Comparison of ENCODE assay signal across 3 cellular contexts in the genomic region with DNA sequence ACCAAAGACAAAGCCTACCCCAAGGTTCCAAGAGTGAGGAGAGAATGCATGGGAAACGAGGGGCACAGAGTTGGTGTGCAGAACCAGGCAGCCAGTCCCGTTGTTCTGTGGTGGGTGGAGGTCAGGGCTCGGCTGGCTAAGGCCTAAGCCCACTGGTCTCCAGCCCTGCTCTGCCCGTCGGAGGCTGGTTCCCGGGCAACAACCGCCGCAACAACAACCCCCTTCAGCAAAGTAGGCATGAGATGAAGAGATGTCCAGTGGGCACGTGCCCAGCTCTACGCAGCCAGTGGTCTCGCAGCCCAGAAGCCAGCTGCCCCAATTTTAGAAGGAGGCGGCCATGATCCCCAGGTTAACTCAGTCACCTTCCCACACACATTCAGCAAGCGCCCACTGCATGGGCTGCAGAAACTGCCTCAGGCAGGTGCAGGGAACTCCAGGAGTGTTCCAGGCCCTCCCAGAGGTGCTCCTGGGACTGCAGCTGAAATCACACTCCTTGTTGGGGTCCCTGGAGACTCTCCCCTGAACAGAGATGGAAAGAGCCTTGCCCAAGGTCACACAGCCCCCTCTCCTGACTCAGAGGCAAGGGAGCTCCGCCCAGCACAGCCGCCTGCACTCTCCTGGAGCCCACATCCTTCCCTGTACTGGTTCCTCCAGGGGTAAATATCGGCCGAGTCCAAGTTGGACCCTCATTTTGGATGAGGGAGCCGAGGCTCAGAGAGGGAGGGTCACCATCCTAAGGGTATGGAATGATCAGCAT.
TF ChIP-seq lines count a peak whose summit lies in the region.

No MANE protein-coding gene starts in this region.

TF ChIP-seq in HEK293, 187 proteins besides CTCF, POLR2A, EP300 and RAD21:
- TF ChIP-seq ZNF623 (tag by site-specific recombination; IDR thresholded peaks at IDR 0.05): no peak
- no peak for TF ChIP-seq ZNF514 (tag by site-specific recombination; IDR thresholded peaks at IDR 0.05)
- TF ChIP-seq EGR2 (tag by site-specific recombination; IDR thresholded peaks at IDR 0.05; ENCODE audit: low read depth): 0 out of 2 replicates have a peak, but pooled peaks have one; percentile 14
- TF ChIP-seq YY2 (tag by site-specific recombination; IDR thresholded peaks at IDR 0.05): no peak
- TF ChIP-seq ZNF174 (tag by site-specific recombination; IDR thresholded peaks at IDR 0.05): no peak
- no peak for TF ChIP-seq ZNF701 (tag by site-specific recombination; IDR thresholded peaks at IDR 0.05)
- TF ChIP-seq ZNF274 (IDR thresholded peaks at IDR 0.05; ENCODE audit: low read length): no peak
- TF ChIP-seq ZNF274 (tag by site-specific recombination; IDR thresholded peaks at IDR 0.05; ENCODE audit: borderline replicate concordance): no peak

TF ChIP-seq in K562, 482 proteins besides CTCF, POLR2A, EP300 and RAD21:
- TF ChIP-seq PRPF4 (IDR thresholded peaks at IDR 0.05; ENCODE audit: insufficient read depth, low read depth, low read length, poor library complexity, severe bottlenecking) (no peak), ZFP36 (IDR thresholded peaks at IDR 0.05; ENCODE audit: low read depth, low read length, partially characterized antibody) (peak; percentile 64), ZNF583 (CRISPR knock-in tag; IDR thresholded peaks at IDR 0.05) (no peak)

TF ChIP-seq in HepG2, 621 proteins besides CTCF, POLR2A, EP300 and RAD21:
- TF ChIP-seq ZNF256 (CRISPR knock-in tag; conservative IDR thresholded peaks at IDR 0.05) (no peak), PAWR (CRISPR knock-in tag; IDR thresholded peaks at IDR 0.05; ENCODE audit: borderline replicate concordance) (no peak), AGO2 (optimal IDR thresholded peaks at IDR 0.05; ENCODE audit: low read depth, low read length) (peak; percentile 73), ZNF839 (CRISPR knock-in tag; IDR thresholded peaks at IDR 0.05; ENCODE audit: borderline replicate concordance) (no peak), SATB2 (CRISPR knock-in tag; IDR thresholded peaks at IDR 0.05) (no peak), AKAP8 (CRISPR knock-in tag; IDR thresholded peaks at IDR 0.05) (0 out of 2 replicates have a peak, but pooled peaks have one; percentile 44), HNF4A (CRISPR knock-in tag; IDR thresholded peaks at IDR 0.05) (no peak), ZNF768 (CRISPR knock-in tag; IDR thresholded peaks at IDR 0.05) (peak; percentile 93), RORA (CRISPR knock-in tag; IDR thresholded peaks at IDR 0.05) (no peak), ZNF816 (CRISPR knock-in tag; IDR thresholded peaks at IDR 0.05; ENCODE audit: borderline replicate concordance) (no peak), ELF1 (CRISPR knock-in tag; IDR thresholded peaks at IDR 0.05) (no peak), GZF1 (CRISPR knock-in tag; IDR thresholded peaks at IDR 0.05) (no peak), AGO1 (IDR thresholded peaks at IDR 0.05; ENCODE audit: low read depth, low read length, poor library complexity, severe bottlenecking) (peak; percentile 73)
- TF ChIP-seq, protein P1, sequence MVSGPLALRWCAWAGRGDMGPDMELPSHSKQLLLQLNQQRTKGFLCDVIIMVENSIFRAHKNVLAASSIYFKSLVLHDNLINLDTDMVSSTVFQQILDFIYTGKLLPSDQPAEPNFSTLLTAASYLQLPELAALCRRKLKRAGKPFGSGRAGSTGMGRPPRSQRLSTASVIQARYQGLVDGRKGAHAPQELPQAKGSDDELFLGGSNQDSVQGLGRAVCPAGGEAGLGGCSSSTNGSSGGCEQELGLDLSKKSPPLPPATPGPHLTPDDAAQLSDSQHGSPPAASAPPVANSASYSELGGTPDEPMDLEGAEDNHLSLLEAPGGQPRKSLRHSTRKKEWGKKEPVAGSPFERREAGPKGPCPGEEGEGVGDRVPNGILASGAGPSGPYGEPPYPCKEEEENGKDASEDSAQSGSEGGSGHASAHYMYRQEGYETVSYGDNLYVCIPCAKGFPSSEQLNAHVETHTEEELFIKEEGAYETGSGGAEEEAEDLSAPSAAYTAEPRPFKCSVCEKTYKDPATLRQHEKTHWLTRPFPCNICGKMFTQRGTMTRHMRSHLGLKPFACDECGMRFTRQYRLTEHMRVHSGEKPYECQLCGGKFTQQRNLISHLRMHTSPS (CRISPR knock-in tag; IDR thresholded peaks at IDR 0.05; ENCODE audit: low read depth): no peak
- TF ChIP-seq, protein P2, sequence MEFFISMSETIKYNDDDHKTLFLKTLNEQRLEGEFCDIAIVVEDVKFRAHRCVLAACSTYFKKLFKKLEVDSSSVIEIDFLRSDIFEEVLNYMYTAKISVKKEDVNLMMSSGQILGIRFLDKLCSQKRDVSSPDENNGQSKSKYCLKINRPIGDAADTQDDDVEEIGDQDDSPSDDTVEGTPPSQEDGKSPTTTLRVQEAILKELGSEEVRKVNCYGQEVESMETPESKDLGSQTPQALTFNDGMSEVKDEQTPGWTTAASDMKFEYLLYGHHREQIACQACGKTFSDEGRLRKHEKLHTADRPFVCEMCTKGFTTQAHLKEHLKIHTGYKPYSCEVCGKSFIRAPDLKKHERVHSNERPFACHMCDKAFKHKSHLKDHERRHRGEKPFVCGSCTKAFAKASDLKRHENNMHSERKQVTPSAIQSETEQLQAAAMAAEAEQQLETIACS (CRISPR knock-in tag; IDR thresholded peaks at IDR 0.05): no peak
- TF ChIP-seq, protein P3, sequence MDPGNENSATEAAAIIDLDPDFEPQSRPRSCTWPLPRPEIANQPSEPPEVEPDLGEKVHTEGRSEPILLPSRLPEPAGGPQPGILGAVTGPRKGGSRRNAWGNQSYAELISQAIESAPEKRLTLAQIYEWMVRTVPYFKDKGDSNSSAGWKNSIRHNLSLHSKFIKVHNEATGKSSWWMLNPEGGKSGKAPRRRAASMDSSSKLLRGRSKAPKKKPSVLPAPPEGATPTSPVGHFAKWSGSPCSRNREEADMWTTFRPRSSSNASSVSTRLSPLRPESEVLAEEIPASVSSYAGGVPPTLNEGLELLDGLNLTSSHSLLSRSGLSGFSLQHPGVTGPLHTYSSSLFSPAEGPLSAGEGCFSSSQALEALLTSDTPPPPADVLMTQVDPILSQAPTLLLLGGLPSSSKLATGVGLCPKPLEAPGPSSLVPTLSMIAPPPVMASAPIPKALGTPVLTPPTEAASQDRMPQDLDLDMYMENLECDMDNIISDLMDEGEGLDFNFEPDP (CRISPR knock-in tag; conservative IDR thresholded peaks at IDR 0.05): no peak
- TF ChIP-seq, protein P4, sequence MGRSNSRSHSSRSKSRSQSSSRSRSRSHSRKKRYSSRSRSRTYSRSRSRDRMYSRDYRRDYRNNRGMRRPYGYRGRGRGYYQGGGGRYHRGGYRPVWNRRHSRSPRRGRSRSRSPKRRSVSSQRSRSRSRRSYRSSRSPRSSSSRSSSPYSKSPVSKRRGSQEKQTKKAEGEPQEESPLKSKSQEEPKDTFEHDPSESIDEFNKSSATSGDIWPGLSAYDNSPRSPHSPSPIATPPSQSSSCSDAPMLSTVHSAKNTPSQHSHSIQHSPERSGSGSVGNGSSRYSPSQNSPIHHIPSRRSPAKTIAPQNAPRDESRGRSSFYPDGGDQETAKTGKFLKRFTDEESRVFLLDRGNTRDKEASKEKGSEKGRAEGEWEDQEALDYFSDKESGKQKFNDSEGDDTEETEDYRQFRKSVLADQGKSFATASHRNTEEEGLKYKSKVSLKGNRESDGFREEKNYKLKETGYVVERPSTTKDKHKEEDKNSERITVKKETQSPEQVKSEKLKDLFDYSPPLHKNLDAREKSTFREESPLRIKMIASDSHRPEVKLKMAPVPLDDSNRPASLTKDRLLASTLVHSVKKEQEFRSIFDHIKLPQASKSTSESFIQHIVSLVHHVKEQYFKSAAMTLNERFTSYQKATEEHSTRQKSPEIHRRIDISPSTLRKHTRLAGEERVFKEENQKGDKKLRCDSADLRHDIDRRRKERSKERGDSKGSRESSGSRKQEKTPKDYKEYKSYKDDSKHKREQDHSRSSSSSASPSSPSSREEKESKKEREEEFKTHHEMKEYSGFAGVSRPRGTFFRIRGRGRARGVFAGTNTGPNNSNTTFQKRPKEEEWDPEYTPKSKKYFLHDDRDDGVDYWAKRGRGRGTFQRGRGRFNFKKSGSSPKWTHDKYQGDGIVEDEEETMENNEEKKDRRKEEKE (IDR thresholded peaks at IDR 0.05): no peak
- TF ChIP-seq, protein P5, sequence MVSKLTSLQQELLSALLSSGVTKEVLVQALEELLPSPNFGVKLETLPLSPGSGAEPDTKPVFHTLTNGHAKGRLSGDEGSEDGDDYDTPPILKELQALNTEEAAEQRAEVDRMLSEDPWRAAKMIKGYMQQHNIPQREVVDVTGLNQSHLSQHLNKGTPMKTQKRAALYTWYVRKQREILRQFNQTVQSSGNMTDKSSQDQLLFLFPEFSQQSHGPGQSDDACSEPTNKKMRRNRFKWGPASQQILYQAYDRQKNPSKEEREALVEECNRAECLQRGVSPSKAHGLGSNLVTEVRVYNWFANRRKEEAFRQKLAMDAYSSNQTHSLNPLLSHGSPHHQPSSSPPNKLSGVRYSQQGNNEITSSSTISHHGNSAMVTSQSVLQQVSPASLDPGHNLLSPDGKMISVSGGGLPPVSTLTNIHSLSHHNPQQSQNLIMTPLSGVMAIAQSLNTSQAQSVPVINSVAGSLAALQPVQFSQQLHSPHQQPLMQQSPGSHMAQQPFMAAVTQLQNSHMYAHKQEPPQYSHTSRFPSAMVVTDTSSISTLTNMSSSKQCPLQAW (CRISPR knock-in tag; IDR thresholded peaks at IDR 0.05): no peak
- TF ChIP-seq, protein P6, sequence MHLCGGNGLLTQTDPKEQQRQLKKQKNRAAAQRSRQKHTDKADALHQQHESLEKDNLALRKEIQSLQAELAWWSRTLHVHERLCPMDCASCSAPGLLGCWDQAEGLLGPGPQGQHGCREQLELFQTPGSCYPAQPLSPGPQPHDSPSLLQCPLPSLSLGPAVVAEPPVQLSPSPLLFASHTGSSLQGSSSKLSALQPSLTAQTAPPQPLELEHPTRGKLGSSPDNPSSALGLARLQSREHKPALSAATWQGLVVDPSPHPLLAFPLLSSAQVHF (CRISPR knock-in tag; IDR thresholded peaks at IDR 0.05): no peak
